In the genomic region with DNA sequence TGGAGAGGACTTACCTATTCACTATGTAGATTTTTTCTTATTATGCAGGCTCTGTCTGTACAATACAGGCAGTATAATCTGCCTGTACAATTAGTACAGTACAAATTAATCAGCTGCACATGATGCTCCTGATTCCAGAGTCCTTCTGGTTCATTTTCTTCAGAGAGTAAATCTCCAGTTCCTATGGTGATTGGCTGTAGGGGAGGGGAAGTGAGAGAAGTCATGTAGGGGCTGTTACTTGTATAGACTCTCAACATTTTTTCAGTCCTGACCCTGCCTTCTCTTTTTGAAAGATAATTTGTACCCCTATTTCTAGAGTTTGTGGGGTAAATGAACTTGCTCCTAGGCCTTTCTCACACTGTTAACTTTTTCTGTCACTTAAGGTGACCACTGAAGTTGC, we compare ENCODE assay signal across 32 cellular contexts.
"Had no signal": no experiment of that assay in that cellular context is flagged by ENCODE, and none has a peak within 500 bp of the region (broad histone marks: within the 10 kb centered on the region; RNA-seq: fewer than 3 reads in every experiment).

No MANE protein-coding gene starts in this region.

- H3K4me1 ChIP-seq: ascending aorta, SJCRH30 had no signal

- H3K27ac Mint-ChIP-seq: activated CD4-positive, alpha-beta T cell treated with anti-CD3 and anti-CD28 coated beads for 36 hours; activated CD4-positive, alpha-beta T cell treated with anti-CD3 and anti-CD28 coated beads, Interleukin-2, amount 10 ng/mL, durations not matched to agents 7 days and 5 days; activated CD8-positive, alpha-beta T cell treated with anti-CD3 and anti-CD28 coated beads, Interleukin-2, amount 10 ng/mL, durations not matched to agents 7 days and 5 days; activated naive CD4-positive, alpha-beta T cell treated with anti-CD3 and anti-CD28 coated beads, Interleukin-2, amount 50 U/mL, for 24 hours; activated naive CD8-positive, alpha-beta T cell treated with anti-CD3 and anti-CD28 coated beads, Interleukin-2, amount 10 ng/mL, durations not matched to agents 7 days and 5 days; activated T-cell treated with anti-CD3 and anti-CD28 coated beads, Interleukin-2, amount 50 U/mL, for 24 hours; activated T-helper 2 cell treated with anti-CD3 and anti-CD28 coated beads, Interferon-gamma antibody, Interleukin-2, Interleukin-4, amounts not matched to agents 10 μg/mL and 5 μg/mL and 100 μg/mL, durations not matched to agents 14 hours and 24 hours and 36 hours; T-helper 1 cell treated with Interleukin-12 subunit alpha and Interleukin-12 subunit beta and Interleukin-4 antibody, amounts not matched to agents 30 μg/mL and 1 μg/mL, for 36 hours; T-helper 2 cell treated with Interferon-gamma antibody and Interleukin-4, amounts not matched to agents 5 μg/mL and 100 μg/mL, for 36 hours; WTC11 had no signal

- H3K27me3 Mint-ChIP-seq: activated CD4-positive, alpha-beta T cell treated with anti-CD3 and anti-CD28 coated beads for 36 hours; activated CD4-positive, alpha-beta T cell treated with anti-CD3 and anti-CD28 coated beads, Interleukin-2, amount 10 ng/mL, durations not matched to agents 7 days and 5 days; activated naive CD4-positive, alpha-beta T cell treated with anti-CD3 and anti-CD28 coated beads, Interleukin-2, amount 50 U/mL, for 24 hours; activated naive CD8-positive, alpha-beta T cell treated with anti-CD3 and anti-CD28 coated beads, Interleukin-2, amount 10 ng/mL, durations not matched to agents 7 days and 5 days; activated T-cell treated with anti-CD3 and anti-CD28 coated beads, Interleukin-2, amount 50 U/mL, for 24 hours had no signal

- DNase-seq: activated CD4-positive, alpha-beta T cell treated with anti-CD3 and anti-CD28 coated beads for 36 hours; activated CD4-positive, alpha-beta T cell treated with anti-CD3 and anti-CD28 coated beads, Interleukin-2, amount 10 ng/mL, durations not matched to agents 7 days and 5 days; activated CD4-positive, alpha-beta T cell treated with anti-CD3 and anti-CD28 coated beads, Interleukin-2, amount 50 U/mL, for 48 hours; activated CD8-positive, alpha-beta T cell treated with anti-CD3 and anti-CD28 coated beads, Interleukin-2, amount 10 ng/mL, durations not matched to agents 7 days and 5 days; activated gamma-delta T cell; activated naive CD4-positive, alpha-beta T cell treated with Interleukin-2 at 50 U/mL for 16 hours; activated naive CD8-positive, alpha-beta T cell treated with anti-CD3 and anti-CD28 coated beads, Interleukin-2, amount 10 ng/mL, durations not matched to agents 7 days and 5 days; activated T-cell treated with anti-CD3 and anti-CD28 coated beads, Interleukin-2, amount 50 U/mL, for 24 hours; amygdala; MM.1S; MV-4-11; NCI-H1092; NCI-H1436 treated with DMSO at 0.1 percent for 48 hours; NCI-H1694 treated with DMSO at 0.1 percent for 48 hours; NCI-H2029; NCI-H2107; NCI-H2171; NCI-H510A; NCI-H526; NCI-H748 treated with DMSO at 0.1 percent for 48 hours; NK-92 treated with Interleukin-12 subunit alpha and Interleukin-12 subunit beta, amount 100 ng/mL, for 24 hours; OCI-M1; SHP77; SJCRH30 had no signal

- H3K27ac ChIP-seq: ascending aorta, SJCRH30, SK-N-MC had no signal

- H3K4me3 ChIP-seq: ascending aorta, SJCRH30, SK-N-MC had no signal

- ATAC-seq: activated CD4-positive, alpha-beta T cell treated with anti-CD3 and anti-CD28 coated beads for 36 hours; activated CD4-positive, CD25-positive, alpha-beta regulatory T cell treated with anti-CD3 and anti-CD28 coated beads, Interleukin-2, amount 50 U/mL, for 24 hours; activated CD8-positive, alpha-beta T cell treated with anti-CD3 and anti-CD28 coated beads, Interleukin-2, amount 10 ng/mL, durations not matched to agents 7 days and 5 days; WTC11 had no signal

- H3K27me3 ChIP-seq: ascending aorta, SJCRH30 had no signal

- H3K4me3 Mint-ChIP-seq: activated CD4-positive, alpha-beta T cell treated with anti-CD3 and anti-CD28 coated beads for 36 hours; activated CD4-positive, alpha-beta T cell treated with anti-CD3 and anti-CD28 coated beads, Interleukin-2, amount 10 ng/mL, durations not matched to agents 7 days and 5 days; activated CD8-positive, alpha-beta T cell treated with anti-CD3 and anti-CD28 coated beads, Interleukin-2, amount 10 ng/mL, durations not matched to agents 7 days and 5 days; activated naive CD4-positive, alpha-beta T cell treated with anti-CD3 and anti-CD28 coated beads, Interleukin-2, amount 50 U/mL, for 24 hours; activated naive CD8-positive, alpha-beta T cell treated with anti-CD3 and anti-CD28 coated beads, Interleukin-2, amount 10 ng/mL, durations not matched to agents 7 days and 5 days; activated T-cell treated with anti-CD3 and anti-CD28 coated beads, Interleukin-2, amount 50 U/mL, for 24 hours; T-helper 1 cell treated with Interleukin-12 subunit alpha and Interleukin-12 subunit beta and Interleukin-4 antibody, amounts not matched to agents 30 μg/mL and 1 μg/mL, for 36 hours; T-helper 2 cell treated with Interferon-gamma antibody and Interleukin-4, amounts not matched to agents 5 μg/mL and 100 μg/mL, for 36 hours; WTC11 had no signal
